ENCODE assay signal across 21 cellular contexts in genomic region chr5:149800563-149801103, GRCh38.
DNase-seq lines count a peak whose midpoint lies in the region; ATAC-seq, FAIRE-seq and TF ChIP-seq lines count a peak whose summit lies in the region.
"Had no signal": no experiment of that assay in that cellular context is flagged by ENCODE, and none has a peak within 500 bp of the region (broad histone marks: within the 10 kb centered on the region; RNA-seq: fewer than 3 reads in every experiment).

No MANE protein-coding gene starts in this region.

- ATAC-seq in HG03520 (IDR thresholded peaks at IDR 0.05; ENCODE audit: unreplicated experiment), result no peak
- ATAC-seq: activated naive CD4-positive, alpha-beta T cell treated with anti-CD3 and anti-CD28 coated beads, Interleukin-2, amount 50 U/mL, for 72 hours; body of pancreas; stimulated activated effector memory CD8-positive, alpha-beta T cell treated with anti-CD3 and anti-CD28 coated beads, Interleukin-12 subunit alpha, Interleukin-12 subunit beta, amount 100 ng/mL, for 72 hours had no signal

- H3K36me3 ChIP-seq in prostate gland, result no peaks in the 10 kb centered on the region
- H3K36me3 ChIP-seq: upper lobe of left lung had no signal

- peak overlapping the region; percentile 16 to 24 for H3K27ac ChIP-seq in prostate gland
- H3K27ac ChIP-seq: body of pancreas, upper lobe of left lung had no signal

- H3K27me3 Mint-ChIP-seq in dendritic cell treated with granulocyte-macrophage colony-stimulating factor and Interleukin-4, amounts not matched to agents 40 ng/mL and 50 ng/mL, for 4 days, result no peaks in the 10 kb centered on the region
- H3K27me3 Mint-ChIP-seq: activated T-cell treated with anti-CD3 and anti-CD28 coated beads, Interleukin-2, amount 50 U/mL, for 24 hours; B cell had no signal

- peaks cover 27% of the 10 kb centered on the region for H3K36me3 Mint-ChIP-seq in dendritic cell treated with granulocyte-macrophage colony-stimulating factor and Interleukin-4, amounts not matched to agents 40 ng/mL and 50 ng/mL, for 4 days (ENCODE audit: low read depth)
- H3K36me3 Mint-ChIP-seq: activated naive CD4-positive, alpha-beta T cell treated with anti-CD3 and anti-CD28 coated beads, Interleukin-2, amount 50 U/mL, for 72 hours; stimulated activated effector memory CD8-positive, alpha-beta T cell treated with anti-CD3 and anti-CD28 coated beads, Interleukin-12 subunit alpha, Interleukin-12 subunit beta, amount 100 ng/mL, for 72 hours had no signal

- 34% methylated on average over 7 of the region's 7 CpGs for WGBS in prostate gland

- H3K4me1 Mint-ChIP-seq in dendritic cell treated with granulocyte-macrophage colony-stimulating factor and Interleukin-4, amounts not matched to agents 40 ng/mL and 50 ng/mL, for 4 days (ENCODE audit: low read depth), result peaks cover 89% of the 10 kb centered on the region

- TF ChIP-seq CTCF in prostate gland (IDR thresholded peaks at IDR 0.05), result no peak

- H3K4me3 Mint-ChIP-seq in dendritic cell treated with granulocyte-macrophage colony-stimulating factor and Interleukin-4, amounts not matched to agents 40 ng/mL and 50 ng/mL, for 4 days, result no peak overlapping the region
- H3K4me3 Mint-ChIP-seq: activated T-cell treated with anti-CD3 and anti-CD28 coated beads, Interleukin-2, amount 50 U/mL, for 24 hours; B cell; stimulated activated effector memory CD8-positive, alpha-beta T cell treated with anti-CD3 and anti-CD28 coated beads, Interleukin-12 subunit alpha, Interleukin-12 subunit beta, amount 100 ng/mL, for 72 hours had no signal

- no peak for FAIRE-seq in frontal cortex (lab: Jason Lieb, UNC)

- no peaks in the 10 kb centered on the region for H3K9me3 ChIP-seq in prostate gland
- H3K9me3 ChIP-seq: body of pancreas, upper lobe of left lung had no signal

- intact Hi-C loops in dendritic cell treated with granulocyte-macrophage colony-stimulating factor and Interleukin-4, amounts not matched to agents 40 ng/mL and 50 ng/mL, for 4 days (cut with micrococcal nuclease), result no loop called here
- intact Hi-C loops in prostate gland (cut with DNase I), result loop anchor here (1.0 kb wide), 1 partner anchor 24 kb away; no protein-coding TSS in a partner anchor

- no peaks in the 10 kb centered on the region for H3K9me3 Mint-ChIP-seq in dendritic cell treated with granulocyte-macrophage colony-stimulating factor and Interleukin-4, amounts not matched to agents 40 ng/mL and 50 ng/mL, for 4 days
- H3K9me3 Mint-ChIP-seq: activated naive CD4-positive, alpha-beta T cell treated with anti-CD3 and anti-CD28 coated beads, Interleukin-2, amount 50 U/mL, for 72 hours; activated T-cell treated with anti-CD3 and anti-CD28 coated beads, Interleukin-2, amount 50 U/mL, for 24 hours; stimulated activated effector memory CD8-positive, alpha-beta T cell treated with anti-CD3 and anti-CD28 coated beads, Interleukin-12 subunit alpha, Interleukin-12 subunit beta, amount 100 ng/mL, for 72 hours had no signal

- no peak overlapping the region for H3K4me3 ChIP-seq in prostate gland
- H3K4me3 ChIP-seq: body of pancreas, upper lobe of left lung had no signal

- DNase-seq in DMS79 (lab: John Stamatoyannopoulos, UW) (peak; percentile 38), NCI-H2029 (lab: John Stamatoyannopoulos, UW) (peak; percentile 39), prostate gland (ENCODE audit: low spot score) (no peak), NAMALWA (ENCODE audit: low spot score) (no peak), frontal cortex (ENCODE audit: low spot score in 2 of 2) (no peak), NCI-H1092 treated with DMSO at 0.1 percent for 48 hours (lab: John Stamatoyannopoulos, UW) (no peak)
- DNase-seq: activated CD4-positive, alpha-beta T cell treated with anti-CD3 and anti-CD28 coated beads, Interleukin-2, amount 50 U/mL, for 48 hours; activated T-cell treated with anti-CD3 and anti-CD28 coated beads, Interleukin-2, amount 50 U/mL, for 24 hours; body of pancreas; hippocampal formation; kidney glomerular epithelial cell; midbrain; MM.1S; NCI-H2081; NK-92 treated with Interleukin-12 subunit alpha and Interleukin-12 subunit beta, amount 100 ng/mL, for 24 hours; upper lobe of left lung had no signal

- no peaks in the 10 kb centered on the region for H3K4me1 ChIP-seq in prostate gland (replicated peaks)
- H3K4me1 ChIP-seq: body of pancreas had no signal

- TF ChIP-seq POLR2A in prostate gland (IDR thresholded peaks at IDR 0.05), result no peak

- no peaks in the 10 kb centered on the region for H3K27me3 ChIP-seq in prostate gland (replicated peaks; ENCODE audit: insufficient read depth)
- H3K27me3 ChIP-seq: body of pancreas, upper lobe of left lung had no signal

- peak overlapping the region; percentile 64 for H3K27ac Mint-ChIP-seq in dendritic cell treated with granulocyte-macrophage colony-stimulating factor and Interleukin-4, amounts not matched to agents 40 ng/mL and 50 ng/mL, for 4 days
- H3K27ac Mint-ChIP-seq: activated T-cell treated with anti-CD3 and anti-CD28 coated beads, Interleukin-2, amount 50 U/mL, for 24 hours; B cell; stimulated activated effector memory CD8-positive, alpha-beta T cell treated with anti-CD3 and anti-CD28 coated beads, Interleukin-12 subunit alpha, Interleukin-12 subunit beta, amount 100 ng/mL, for 72 hours had no signal

Comparison
In these comparisons a context has a peak if more than half of its experiments do, and no peak if none do; other contexts are left out.
1. DNase-seq: peak in DMS79 (single experiment) and NCI-H2029 (single experiment); none in prostate gland (single experiment), NAMALWA (single experiment), frontal cortex (0 of 2) and NCI-H1092 treated with DMSO at 0.1 percent for 48 hours (single experiment).